In genomic region chr15:41927516-41927915, GRCh38 we compare ENCODE assay signal across 19 cellular contexts. TPM values are rescaled to one million over a fixed set of nuclear protein-coding genes. Genes with fewer than 3 reads are reported as not detected.
DNase-seq lines count a peak whose midpoint lies in the region; ATAC-seq, FAIRE-seq and TF ChIP-seq lines count a peak whose summit lies in the region.
"Had no signal": no experiment of that assay in that cellular context is flagged by ENCODE, and none has a peak within 500 bp of the region (broad histone marks: within the 10 kb centered on the region; RNA-seq: fewer than 3 reads in every experiment).

No MANE protein-coding gene starts in this region.

- no TSS peak for BruUV-seq in MCF 10A (replicated peaks; lab: Mats Ljungman, UMichigan)

- H3K27ac ChIP-seq in breast epithelium (peak overlapping the region; percentile 48 to 87), SJSA1 (peak overlapping the region; percentile 8; the same call in 1 of the 2 replicates), right lobe of liver (peak overlapping the region; percentile 31 to 67 (median 35)), small intestine (ENCODE audit: low read depth in 1 of 2, low read length in 1 of 2) (no peak overlapping the region)

- no peak for FAIRE-seq in small intestine (lab: Jason Lieb, UNC)
- FAIRE-seq: A204.1 had no signal

- no peaks in the 10 kb centered on the region for H3K27me3 ChIP-seq in breast epithelium
- H3K27me3 ChIP-seq in SJSA1 (replicated peaks): no peaks in the 10 kb centered on the region
- no peaks in the 10 kb centered on the region for H3K27me3 ChIP-seq in right lobe of liver
- no peaks in the 10 kb centered on the region for H3K27me3 ChIP-seq in small intestine (ENCODE audit: control insufficient read depth in 2 of 2, insufficient read depth in 2 of 2, low read length in 2 of 2)

- H3K27me3 Mint-ChIP-seq in MCF 10A (ENCODE audit: insufficient read depth, unreplicated experiment): no peaks in the 10 kb centered on the region
- H3K27me3 Mint-ChIP-seq in type B pancreatic cell: no peaks in the 10 kb centered on the region
- no peaks in the 10 kb centered on the region for H3K27me3 Mint-ChIP-seq in T-helper 17 cell
- H3K27me3 Mint-ChIP-seq: activated T-cell treated with anti-CD3 and anti-CD28 coated beads, Interleukin-2, amount 50 U/mL, for 24 hours had no signal

- no peak for TF ChIP-seq CTCF in breast epithelium (IDR thresholded peaks at IDR 0.05)
- TF ChIP-seq CTCF in MCF 10A (IDR thresholded peaks at IDR 0.05; ENCODE audit: unreplicated experiment): no peak
- no peak for TF ChIP-seq CTCF in right lobe of liver (IDR thresholded peaks at IDR 0.05)
- no peak for TF ChIP-seq CTCF in type B pancreatic cell (conservative IDR thresholded peaks at IDR 0.05)

- H3K9me3 ChIP-seq in breast epithelium: no peaks in the 10 kb centered on the region
- no peaks in the 10 kb centered on the region for H3K9me3 ChIP-seq in SJSA1 (replicated peaks)
- H3K9me3 ChIP-seq in right lobe of liver: no peaks in the 10 kb centered on the region
- no peaks in the 10 kb centered on the region for H3K9me3 ChIP-seq in small intestine (ENCODE audit: control insufficient read depth, low read depth)
- H3K9me3 ChIP-seq in T-helper 17 cell (ENCODE audit: control insufficient read depth, low read length, poor library complexity, severe bottlenecking): no peaks in the 10 kb centered on the region
- H3K9me3 ChIP-seq: thoracic aorta had no signal

- H3K4me1 Mint-ChIP-seq in MCF 10A (ENCODE audit: insufficient read depth, unreplicated experiment): peaks cover 19% of the 10 kb centered on the region
- peaks cover 54% of the 10 kb centered on the region for H3K4me1 Mint-ChIP-seq in type B pancreatic cell (ENCODE audit: unreplicated experiment)
- peaks cover 33% of the 10 kb centered on the region for H3K4me1 Mint-ChIP-seq in T-helper 17 cell

- intact Hi-C loops in breast epithelium (cut with DNase I; ENCODE audit: low total_unique reads) (no loop called here), MCF 10A (cut with micrococcal nuclease) (no loop called here), right lobe of liver (cut with DNase I) (no loop called here)

- H3K36me3 ChIP-seq in breast epithelium: no peaks in the 10 kb centered on the region
- peaks cover 31% of the 10 kb centered on the region for H3K36me3 ChIP-seq in SJSA1
- no peaks in the 10 kb centered on the region for H3K36me3 ChIP-seq in right lobe of liver
- H3K36me3 ChIP-seq in small intestine (ENCODE audit: control insufficient read depth in 2 of 2, insufficient read depth in 2 of 2, low read length in 2 of 2): no peaks in the 10 kb centered on the region
- H3K36me3 ChIP-seq: thoracic aorta had no signal

- POLR2A ChIA-PET in MCF 10A (lab: Yijun Ruan, JAX): no interaction called here

- H3K4me3 ChIP-seq in breast epithelium: no peak overlapping the region
- H3K4me3 ChIP-seq in SJSA1: no peak overlapping the region
- H3K4me3 ChIP-seq in right lobe of liver: no peak overlapping the region
- H3K4me3 ChIP-seq in small intestine (ENCODE audit: low read depth in 1 of 2, low read length in 2 of 2): no peak overlapping the region
- H3K4me3 ChIP-seq: lung, thoracic aorta had no signal

- TF ChIP-seq POLR2A in breast epithelium (IDR thresholded peaks at IDR 0.05) (no peak), right lobe of liver (IDR thresholded peaks at IDR 0.05) (no peak)

- H3K9me3 Mint-ChIP-seq in MCF 10A (ENCODE audit: unreplicated experiment) (no peaks in the 10 kb centered on the region), type B pancreatic cell (no peaks in the 10 kb centered on the region)
- H3K9me3 Mint-ChIP-seq: activated T-cell treated with anti-CD3 and anti-CD28 coated beads, Interleukin-2, amount 50 U/mL, for 24 hours; endodermal cell; nephron progenitor cell had no signal

- H3K4me1 ChIP-seq in breast epithelium (peaks cover 0 to 50% of the 10 kb centered on the region in 2 donors), SJSA1 (replicated peaks) (peaks cover 60% of the 10 kb centered on the region), right lobe of liver (peaks cover 0 to 57% (median 23%) of the 10 kb centered on the region in 4 donors), small intestine (ENCODE audit: control insufficient read depth in 2 of 2, insufficient read depth in 1 of 2, low read depth in 1 of 2, low read length in 1 of 2) (peaks cover 3 to 22% of the 10 kb centered on the region in 2 donors)

- 87% methylated on average over 3 of the region's 3 CpGs for WGBS in right lobe of liver (ENCODE audit: insufficient coverage, low coverage, low lambda C conversion rate, missing lambda C conversion rate)
- 83 to 91% (median 90%) methylated on average over 3 of the region's 3 CpGs for WGBS in small intestine, 3 donors

- ATAC-seq in right lobe of liver (no peak), HG03175 (IDR thresholded peaks at IDR 0.05; ENCODE audit: unreplicated experiment) (no peak), T-helper 17 cell (no peak)

- CTCF ChIA-PET in MCF 10A (lab: Yijun Ruan, JAX): interaction anchor here (0.5 kb wide), 1 partner anchor 45 kb away, joined by 3 read pairs; the partner anchor contains the start of gene EHD4

- no peak overlapping the region for H3K4me3 Mint-ChIP-seq in MCF 10A (ENCODE audit: unreplicated experiment)
- peak overlapping the region; percentile 49 for H3K4me3 Mint-ChIP-seq in type B pancreatic cell
- no peak overlapping the region for H3K4me3 Mint-ChIP-seq in T-helper 17 cell
- H3K4me3 Mint-ChIP-seq: activated T-cell treated with anti-CD3 and anti-CD28 coated beads, Interleukin-2, amount 50 U/mL, for 24 hours; endodermal cell; nephron progenitor cell had no signal

- DNase-seq in breast epithelium (ENCODE audit: low spot score in 2 of 2) (no peak), MCF 10A (ENCODE audit: unreplicated experiment) (no peak), SJSA1 (ENCODE audit: low read depth in 1 of 2, low spot score in 2 of 2) (no peak), right lobe of liver (no peak), type B pancreatic cell (ENCODE audit: extremely low spot score, unreplicated experiment) (no peak), small intestine (no peak), T-helper 17 cell (no peak)
- DNase-seq: activated CD4-positive, alpha-beta T cell treated with anti-CD3 and anti-CD28 coated beads, Interleukin-2, amount 50 U/mL, for 1 hour; activated T-cell treated with anti-CD3 and anti-CD28 coated beads, Interleukin-2, amount 50 U/mL, for 24 hours; endodermal cell; HCEC 1CT; NCI-H1092 treated with DMSO at 0.1 percent for 48 hours; nephron progenitor cell; Right ventricle myocardium superior; T-helper 9 cell had no signal

- peaks cover 6% of the 10 kb centered on the region for H3K36me3 Mint-ChIP-seq in MCF 10A (ENCODE audit: insufficient read depth, unreplicated experiment)
- H3K36me3 Mint-ChIP-seq in type B pancreatic cell: peaks cover 13% of the 10 kb centered on the region
- H3K36me3 Mint-ChIP-seq in T-helper 17 cell (ENCODE audit: low read depth): peaks cover 5% of the 10 kb centered on the region

- H3K27ac Mint-ChIP-seq in MCF 10A (ENCODE audit: low read depth, unreplicated experiment): no peak overlapping the region
- peak overlapping the region; percentile 80 for H3K27ac Mint-ChIP-seq in type B pancreatic cell
- no peak overlapping the region for H3K27ac Mint-ChIP-seq in T-helper 17 cell
- H3K27ac Mint-ChIP-seq: endodermal cell, nephron progenitor cell had no signal

RNA-seq across cellular contexts. Expression of gene SPTBN5, which starts 33.7 kb away (rescaled TPM):
- total RNA-seq in breast epithelium: 1 to 10 TPM in 2 of 3 donors, under 1 TPM in 1; 0.16 to 2.3 (median 2.0) TPM
- 1.1 TPM in 2 replicates for total RNA-seq in MCF 10A (2022)
- total RNA-seq in SJSA1 (2014; rRNA removed; shearing (Covaris generic)): 0.34 and 0.75 TPM in 2 replicates
- 1 to 10 TPM in 2 of 6 experiments, under 1 TPM in 4; 0.06 to 3.2 (median 0.81) TPM for total RNA-seq in right lobe of liver
- 3.1 and 4.2 TPM in 2 replicates for total RNA-seq in type B pancreatic cell (ENCODE audit: low replicate concordance)
- polyA plus RNA-seq in small intestine: under 1 TPM; 0.45 to 0.60 (median 0.54) TPM
- 1 to 10 TPM; 1.9 to 2.2 TPM for total RNA-seq in T-helper 17 cell

RNA-seq across cellular contexts. Expression of gene EHD4, which starts 44.8 kb away (rescaled TPM):
- total RNA-seq in breast epithelium: 10 to 100 TPM; 30.2 to 30.5 (median 30.4) TPM
- total RNA-seq in MCF 10A (2022): 24.2 and 27.1 TPM in 2 replicates
- total RNA-seq in SJSA1 (2014; rRNA removed; shearing (Covaris generic)): 22.7 and 26.8 TPM in 2 replicates
- total RNA-seq in right lobe of liver: 10 to 100 TPM in 3 of 6 experiments, 1 to 10 TPM in 3; 4.7 to 21.5 (median 11.1) TPM
- 18.8 and 25.2 TPM in 2 replicates for total RNA-seq in type B pancreatic cell (ENCODE audit: low replicate concordance)
- polyA plus RNA-seq in small intestine: 10 to 100 TPM in 1 of 3 donors, 1 to 10 TPM in 2; 9.4 to 13.5 (median 9.5) TPM
- 10 to 100 TPM; 57.6 to 79.9 TPM for total RNA-seq in T-helper 17 cell

Comparison
In these comparisons a context has a peak if more than half of its experiments do, and no peak if none do; other contexts are left out.
1. H3K27ac ChIP-seq: peak in breast epithelium (2 of 2), SJSA1 (single experiment) and right lobe of liver (3 of 3); none in small intestine (0 of 2).